In genomic region chr9:130627051-130627450, GRCh38 we compare ENCODE assay signal across 1 cellular context.
TF ChIP-seq lines count a peak whose summit lies in the region.

No MANE protein-coding gene starts in this region.

TF ChIP-seq in WTC11, 78 proteins besides CTCF, POLR2A, EP300 and RAD21 (continued from another document):
- no peak for TF ChIP-seq STAT6 (CRISPR knock-in tag; conservative IDR thresholded peaks at IDR 0.05; ENCODE audit: low read depth)
- TF ChIP-seq FOXK1 (CRISPR knock-in tag; IDR thresholded peaks at IDR 0.05) = no peak
- TF ChIP-seq, protein P1, sequence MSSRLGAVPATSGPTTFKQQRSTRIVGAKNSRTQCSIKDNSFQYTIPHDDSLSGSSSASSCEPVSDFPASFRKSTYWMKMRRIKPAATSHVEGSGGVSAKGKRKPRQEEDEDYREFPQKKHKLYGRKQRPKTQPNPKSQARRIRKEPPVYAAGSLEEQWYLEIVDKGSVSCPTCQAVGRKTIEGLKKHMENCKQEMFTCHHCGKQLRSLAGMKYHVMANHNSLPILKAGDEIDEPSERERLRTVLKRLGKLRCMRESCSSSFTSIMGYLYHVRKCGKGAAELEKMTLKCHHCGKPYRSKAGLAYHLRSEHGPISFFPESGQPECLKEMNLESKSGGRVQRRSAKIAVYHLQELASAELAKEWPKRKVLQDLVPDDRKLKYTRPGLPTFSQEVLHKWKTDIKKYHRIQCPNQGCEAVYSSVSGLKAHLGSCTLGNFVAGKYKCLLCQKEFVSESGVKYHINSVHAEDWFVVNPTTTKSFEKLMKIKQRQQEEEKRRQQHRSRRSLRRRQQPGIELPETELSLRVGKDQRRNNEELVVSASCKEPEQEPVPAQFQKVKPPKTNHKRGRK (CRISPR knock-in tag; IDR thresholded peaks at IDR 0.05; ENCODE audit: borderline replicate concordance) = no peak
- no peak for TF ChIP-seq SMAD3 (CRISPR knock-in tag; IDR thresholded peaks at IDR 0.05; ENCODE audit: borderline replicate concordance)
- no peak for TF ChIP-seq EMX1 (CRISPR knock-in tag; IDR thresholded peaks at IDR 0.05)
- TF ChIP-seq ESRRA (CRISPR knock-in tag; IDR thresholded peaks at IDR 0.05; ENCODE audit: borderline replicate concordance) = no peak
- no peak for TF ChIP-seq SMAD4 (CRISPR knock-in tag; IDR thresholded peaks at IDR 0.05)
- TF ChIP-seq FOXJ3 (CRISPR knock-in tag; IDR thresholded peaks at IDR 0.05; ENCODE audit: borderline replicate concordance) = no peak
- TF ChIP-seq JUN (CRISPR knock-in tag; IDR thresholded peaks at IDR 0.05) = no peak
TF ChIP-seq in WTC11: peak in this region for 0.
